In the genomic region with DNA sequence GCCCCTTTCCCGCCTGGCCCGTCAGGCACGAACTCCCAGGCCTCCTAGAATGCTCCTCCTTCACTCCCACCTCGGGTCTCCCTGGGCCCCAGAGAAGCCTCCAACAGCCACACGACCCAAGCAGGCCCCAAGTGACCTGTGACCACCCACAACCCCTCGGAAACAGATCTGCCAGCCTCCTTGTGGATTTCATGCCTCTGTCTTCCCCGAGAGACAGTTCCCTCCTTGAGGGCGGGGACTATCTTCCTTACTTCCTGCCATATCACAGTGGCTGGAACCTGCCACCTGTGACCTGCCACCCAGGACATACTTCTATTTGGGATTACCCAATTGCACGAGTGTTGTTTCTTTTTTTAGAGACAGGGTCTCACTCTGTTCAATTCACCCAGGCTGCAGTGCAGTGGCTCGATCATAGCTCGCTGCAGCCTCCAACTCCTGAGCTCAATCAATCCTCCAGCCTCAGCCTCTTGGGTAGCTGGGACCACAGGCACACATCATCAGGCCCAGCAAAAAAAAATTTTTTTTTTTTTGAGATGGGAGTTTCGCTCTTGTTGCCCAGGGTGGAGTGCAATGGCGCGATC, we compare ENCODE assay signal across 7 cellular contexts. TPM values are rescaled to one million over a fixed set of nuclear protein-coding genes. Genes with fewer than 3 reads are reported as not detected.
DNase-seq lines count a peak whose midpoint lies in the region; ATAC-seq and TF ChIP-seq lines count a peak whose summit lies in the region.

No MANE protein-coding gene starts in this region.

- H3K9me3 ChIP-seq in spleen: no peaks in the 10 kb centered on the region

- H3K4me1 Mint-ChIP-seq in endothelial cell (ENCODE audit: unreplicated experiment): peaks cover 5% of the 10 kb centered on the region

- ATAC-seq in GM18870 (IDR thresholded peaks at IDR 0.05; ENCODE audit: unreplicated experiment): peak; percentile 10
- no peak for ATAC-seq in HG02981 (IDR thresholded peaks at IDR 0.05; ENCODE audit: unreplicated experiment)
- no peak for ATAC-seq in GM21381 (IDR thresholded peaks at IDR 0.05; ENCODE audit: unreplicated experiment)

- H3K27me3 Mint-ChIP-seq in endothelial cell (ENCODE audit: unreplicated experiment): peaks cover 15% of the 10 kb centered on the region

- H3K4me3 Mint-ChIP-seq in endothelial cell (ENCODE audit: unreplicated experiment): no peak overlapping the region

- peaks cover 0 to 30% (median 17%) of the 10 kb centered on the region in 6 donors for H3K36me3 ChIP-seq in spleen

- H3K4me3 ChIP-seq in NB4 (ENCODE audit: low read depth, low read length) (peak overlapping the region; percentile 18), spleen (peak overlapping the region in 5 of 8 donors; percentile 50 to 81 (median 57))

- DNase-seq in NB4 (ENCODE audit: low read depth): no peak
- no peak for DNase-seq in endothelial cell (ENCODE audit: low spot score)
- no peak for DNase-seq in spleen
- DNase-seq in NCI-H446 (lab: John Stamatoyannopoulos, UW): no peak

- TF ChIP-seq POLR2A in NB4 (IDR thresholded peaks at IDR 0.05; ENCODE audit: extremely low read depth, insufficient read length) (no peak), spleen (IDR thresholded peaks at IDR 0.05) (no peak)

- no peak for TF ChIP-seq CTCF in NB4 (IDR thresholded peaks at IDR 0.05; ENCODE audit: low read depth, low read length)
- no peak for TF ChIP-seq CTCF in endothelial cell (IDR thresholded peaks at IDR 0.05; ENCODE audit: unreplicated experiment)
- TF ChIP-seq CTCF in spleen (IDR thresholded peaks at IDR 0.05 in 8 of 11, conservative IDR thresholded peaks at IDR 0.05 in 3 of 11): no peak

- H3K27ac Mint-ChIP-seq in endothelial cell (ENCODE audit: unreplicated experiment): peak overlapping the region; percentile 70

- H3K27me3 ChIP-seq in spleen (replicated peaks in 1 of 7): no peaks in the 10 kb centered on the region

- H3K4me1 ChIP-seq in spleen: peaks cover 16 to 64% (median 42%) of the 10 kb centered on the region in 6 donors

- 54 to 73% (median 67%) methylated on average over 11 to 13 of the region's 14 CpGs for WGBS in spleen, 5 donors

- H3K9me3 Mint-ChIP-seq in endothelial cell (ENCODE audit: unreplicated experiment): no peaks in the 10 kb centered on the region

- intact Hi-C loops in spleen (cut with DNase I; ENCODE audit: low total_unique reads): no loop called here

- peak overlapping the region; percentile 80 to 96 (median 92) for H3K27ac ChIP-seq in spleen

- H3K36me3 Mint-ChIP-seq in endothelial cell (ENCODE audit: low read depth, unreplicated experiment): peaks cover 24% of the 10 kb centered on the region

RNA-seq across cellular contexts. Expression of a gene that starts 25.9 kb away (rescaled TPM):
- total RNA-seq in endothelial cell (ENCODE audit: unreplicated experiment): 91.8 TPM
- 100 to 1,000 TPM in 2 of 7 donors, 10 to 100 TPM in 5; 56.1 to 124 (median 86.6) TPM for total RNA-seq in spleen
- polyA plus RNA-seq in spleen: 10 to 100 TPM in 1 of 3 donors, 1 to 10 TPM in 2; 3.4 to 33.6 (median 3.8) TPM
